1 cellular context compared by ENCODE assay signal in genomic region chr11:65113361-65113756, GRCh38.
TF ChIP-seq lines count a peak whose summit lies in the region.

No MANE protein-coding gene starts in this region.

TF ChIP-seq in WTC11, 78 proteins besides CTCF, POLR2A, EP300 and RAD21 (continued from another document):
- TF ChIP-seq PRDM15 (CRISPR knock-in tag; IDR thresholded peaks at IDR 0.05) (no peak), ZNF263 (CRISPR knock-in tag; IDR thresholded peaks at IDR 0.05; ENCODE audit: low read depth) (no peak)
TF ChIP-seq in WTC11: peak in this region for 0.
